ENCODE assay signal across 1 cellular context in genomic region chr7:117030793-117031192, GRCh38.
TF ChIP-seq lines count a peak whose summit lies in the region.

No MANE protein-coding gene starts in this region.

TF ChIP-seq in HEK293, 187 proteins besides CTCF, POLR2A, EP300 and RAD21:
- 0 out of 2 replicates have a peak, but pooled peaks have one; percentile 25 for TF ChIP-seq ZNF280D (tag by site-specific recombination; IDR thresholded peaks at IDR 0.05)
- peak; percentile 95 for TF ChIP-seq ZNF146 (tag by site-specific recombination; IDR thresholded peaks at IDR 0.05)
- TF ChIP-seq ZNF580 (tag by site-specific recombination; IDR thresholded peaks at IDR 0.05): peak; percentile 67; the same call in 1 of the 2 replicates
TF ChIP-seq in HEK293: peak in this region for 3; not testable (repeated sequence) for 184.
